In the genomic region with DNA sequence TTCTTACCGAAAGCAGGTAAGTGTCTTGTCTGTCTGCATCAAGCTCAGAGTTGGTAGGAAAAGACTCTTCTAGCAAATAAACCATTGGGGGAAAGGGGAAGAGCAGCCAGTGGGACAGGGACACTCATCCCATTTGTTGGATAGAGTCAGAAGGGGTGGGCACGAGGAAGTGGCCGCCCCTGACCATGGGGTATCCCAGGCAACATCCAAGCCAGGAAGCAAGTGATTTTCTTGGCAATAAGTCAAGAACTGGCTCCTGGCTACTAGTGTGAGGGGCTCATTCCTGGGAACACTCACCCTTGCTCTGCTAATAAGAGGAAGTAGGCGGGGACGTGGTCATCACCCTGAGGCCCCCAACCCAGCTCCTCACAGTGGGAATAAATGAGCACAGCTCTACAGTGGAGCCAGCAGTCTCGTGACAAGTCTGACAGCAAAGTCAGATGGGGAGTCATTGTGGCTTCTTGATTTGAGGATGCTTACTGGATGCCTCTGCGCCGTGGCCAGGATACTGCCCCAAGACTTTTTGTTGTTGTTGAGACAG, we compare ENCODE assay signal across 13 cellular contexts. TPM values are rescaled to one million over a fixed set of nuclear protein-coding genes. Genes with fewer than 3 reads are reported as not detected.
DNase-seq lines count a peak whose midpoint lies in the region; TF ChIP-seq lines count a peak whose summit lies in the region.
"Had no signal": no experiment of that assay in that cellular context is flagged by ENCODE, and none has a peak within 500 bp of the region (broad histone marks: within the 10 kb centered on the region; RNA-seq: fewer than 3 reads in every experiment).

No MANE protein-coding gene starts in this region.

- H3K36me3 Mint-ChIP-seq in Calu3 (ENCODE audit: insufficient read depth, unreplicated experiment) = peaks cover 13% of the 10 kb centered on the region
- H3K36me3 Mint-ChIP-seq in glutamatergic neuron (ENCODE audit: unreplicated experiment) = no peaks in the 10 kb centered on the region
- no peaks in the 10 kb centered on the region for H3K36me3 Mint-ChIP-seq in activated CD4-positive, alpha-beta memory T cell treated with anti-CD3 and anti-CD28 coated beads for 36 hours
- H3K36me3 Mint-ChIP-seq: activated naive CD8-positive, alpha-beta T cell treated with anti-CD3 and anti-CD28 coated beads, Interleukin-2, amount 10 ng/mL, durations not matched to agents 7 days and 5 days; IgD-negative memory B cell; memory B cell had no signal

- peak overlapping the region; percentile 6 to 55 for H3K27ac ChIP-seq in ovary

- TF ChIP-seq CTCF in Calu3 (IDR thresholded peaks at IDR 0.05; ENCODE audit: unreplicated experiment) (no peak), glutamatergic neuron (IDR thresholded peaks at IDR 0.05; ENCODE audit: partially characterized antibody, unreplicated experiment) (no peak), ovary (IDR thresholded peaks at IDR 0.05) (no peak)

- H3K36me3 ChIP-seq in ovary = no peaks in the 10 kb centered on the region

- TF ChIP-seq EP300 in ovary (IDR thresholded peaks at IDR 0.05) = no peak

- POLR2A ChIA-PET in activated CD4-positive, alpha-beta memory T cell treated with anti-CD3 and anti-CD28 coated beads for 36 hours (lab: Charles Lee) = interaction anchor here (0.9 kb wide), 1 partner anchor 415 kb away, joined by 5 read pairs; no protein-coding TSS in a partner anchor

- DNase-seq in Calu3 (no peak), SW480 (ENCODE audit: low spot score) (peak; percentile 22), glutamatergic neuron (no peak), ovary (peak in 1 of 5 donors; percentile 37), putamen (ENCODE audit: low spot score) (no peak), GF-D8 (lab: John Stamatoyannopoulos, UW) (no peak), NCI-H774 (lab: John Stamatoyannopoulos, UW) (no peak)
- no peak for DNase-seq in activated CD4-positive, alpha-beta memory T cell treated with anti-CD3 and anti-CD28 coated beads for 36 hours
- DNase-seq: activated naive CD8-positive, alpha-beta T cell treated with anti-CD3 and anti-CD28 coated beads, Interleukin-2, amount 10 ng/mL, durations not matched to agents 7 days and 5 days; Caco-2; stimulated activated naive CD8-positive, alpha-beta T cell treated with anti-CD3 and anti-CD28 coated beads, Interleukin-15, amount 100 ng/mL, for 72 hours had no signal

- H3K27ac Mint-ChIP-seq in Calu3 (ENCODE audit: unreplicated experiment) = no peak overlapping the region
- peak overlapping the region; percentile 46 for H3K27ac Mint-ChIP-seq in glutamatergic neuron (ENCODE audit: unreplicated experiment)
- no peak overlapping the region for H3K27ac Mint-ChIP-seq in activated CD4-positive, alpha-beta memory T cell treated with anti-CD3 and anti-CD28 coated beads for 36 hours
- H3K27ac Mint-ChIP-seq: activated naive CD8-positive, alpha-beta T cell treated with anti-CD3 and anti-CD28 coated beads, Interleukin-2, amount 10 ng/mL, durations not matched to agents 7 days and 5 days; memory B cell had no signal

- TF ChIP-seq POLR2A in ovary (IDR thresholded peaks at IDR 0.05) = no peak

- H3K9me3 Mint-ChIP-seq in Calu3 (ENCODE audit: low read depth, unreplicated experiment) (no peaks in the 10 kb centered on the region), glutamatergic neuron (ENCODE audit: unreplicated experiment) (peaks cover 19% of the 10 kb centered on the region)
- H3K9me3 Mint-ChIP-seq in activated CD4-positive, alpha-beta memory T cell treated with anti-CD3 and anti-CD28 coated beads for 36 hours = no peaks in the 10 kb centered on the region
- H3K9me3 Mint-ChIP-seq: activated naive CD8-positive, alpha-beta T cell treated with anti-CD3 and anti-CD28 coated beads, Interleukin-2, amount 10 ng/mL, durations not matched to agents 7 days and 5 days; IgD-negative memory B cell; memory B cell; stimulated activated naive CD8-positive, alpha-beta T cell treated with anti-CD3 and anti-CD28 coated beads, Interleukin-15, amount 100 ng/mL, for 72 hours had no signal

- CTCF ChIA-PET in Calu3 (lab: Charles Lee) = interaction anchor here (0.5 to 2.3 kb wide), 3 partner anchors 12 to 398 kb away, joined by 3 to 8 read pairs (median 5); no protein-coding TSS in a partner anchor
- CTCF ChIA-PET in activated CD4-positive, alpha-beta memory T cell treated with anti-CD3 and anti-CD28 coated beads for 36 hours (lab: Charles Lee) = no interaction called here

- no peaks in the 10 kb centered on the region for H3K27me3 ChIP-seq in ovary

- intact Hi-C loops in Calu3 (cut with micrococcal nuclease; ENCODE audit: unreplicated experiment) = no loop called here
- intact Hi-C loops in ovary (cut with DNase I) = loop anchor here in 1 of 4 donors (10.0 kb wide), 1 partner anchor 65 kb away; a partner anchor contains a TSS
- intact Hi-C loops in activated CD4-positive, alpha-beta memory T cell treated with anti-CD3 and anti-CD28 coated beads for 36 hours (cut with micrococcal nuclease) = no loop called here

- H3K4me1 Mint-ChIP-seq in Calu3 (ENCODE audit: low read depth, unreplicated experiment) = peaks cover 25% of the 10 kb centered on the region
- H3K4me1 Mint-ChIP-seq in glutamatergic neuron (ENCODE audit: low read depth, unreplicated experiment) = peaks cover 3% of the 10 kb centered on the region
- H3K4me1 Mint-ChIP-seq in activated CD4-positive, alpha-beta memory T cell treated with anti-CD3 and anti-CD28 coated beads for 36 hours (ENCODE audit: low read depth) = no peaks in the 10 kb centered on the region
- H3K4me1 Mint-ChIP-seq: activated naive CD8-positive, alpha-beta T cell treated with anti-CD3 and anti-CD28 coated beads, Interleukin-2, amount 10 ng/mL, durations not matched to agents 7 days and 5 days; IgD-negative memory B cell; stimulated activated naive CD8-positive, alpha-beta T cell treated with anti-CD3 and anti-CD28 coated beads, Interleukin-15, amount 100 ng/mL, for 72 hours had no signal

- H3K4me1 ChIP-seq in ovary (ENCODE audit: insufficient read depth) = peaks cover 8% of the 10 kb centered on the region
- H3K4me1 ChIP-seq: Caco-2 had no signal

- H3K4me3 Mint-ChIP-seq in Calu3 (ENCODE audit: low read depth, unreplicated experiment) (peak overlapping the region; percentile 67), glutamatergic neuron (ENCODE audit: unreplicated experiment) (no peak overlapping the region)
- no peak overlapping the region for H3K4me3 Mint-ChIP-seq in activated CD4-positive, alpha-beta memory T cell treated with anti-CD3 and anti-CD28 coated beads for 36 hours
- H3K4me3 Mint-ChIP-seq: activated naive CD8-positive, alpha-beta T cell treated with anti-CD3 and anti-CD28 coated beads, Interleukin-2, amount 10 ng/mL, durations not matched to agents 7 days and 5 days; memory B cell; stimulated activated naive CD8-positive, alpha-beta T cell treated with anti-CD3 and anti-CD28 coated beads, Interleukin-15, amount 100 ng/mL, for 72 hours had no signal

- H3K27me3 Mint-ChIP-seq in Calu3 (ENCODE audit: unreplicated experiment) (peaks cover 13% of the 10 kb centered on the region), glutamatergic neuron (ENCODE audit: unreplicated experiment) (peaks cover 19% of the 10 kb centered on the region)
- peaks cover 10% of the 10 kb centered on the region for H3K27me3 Mint-ChIP-seq in activated CD4-positive, alpha-beta memory T cell treated with anti-CD3 and anti-CD28 coated beads for 36 hours

- 22 to 30% (median 23%) methylated on average over 8 of the region's 8 CpGs for WGBS in ovary, 3 donors

- peak overlapping the region; percentile 1 for H3K4me3 ChIP-seq in ovary

- no peaks in the 10 kb centered on the region for H3K9me3 ChIP-seq in ovary
- H3K9me3 ChIP-seq: Caco-2 had no signal

- BruUV-seq in Calu3 (replicated peaks; lab: Mats Ljungman, UMichigan) = no TSS peak

RNA-seq across cellular contexts. Expression of a gene that starts 6.7 kb away (rescaled TPM):
- total RNA-seq in Calu3 (2022) (0.28 and 0.95 TPM in 2 replicates), glutamatergic neuron (ENCODE audit: unreplicated experiment) (6.4 TPM), ovary (1 to 10 TPM in 4 of 7 donors, under 1 TPM in 3; 0.41 to 2.8 (median 1.4) TPM)
- polyA plus RNA-seq in ovary = 1 to 10 TPM in 1 of 2 donors, under 1 TPM in 1; 0.75 to 1.3 TPM
- total RNA-seq in activated CD4-positive, alpha-beta memory T cell treated with anti-CD3 and anti-CD28 coated beads for 36 hours = not detected
- total RNA-seq: activated naive CD8-positive, alpha-beta T cell treated with anti-CD3 and anti-CD28 coated beads, Interleukin-2, amount 10 ng/mL, durations not matched to agents 7 days and 5 days; Caco-2 had no signal
- polyA plus RNA-seq: IgD-negative memory B cell had no signal

RNA-seq across cellular contexts. Expression of a gene that starts 58.5 kb away (rescaled TPM):
- total RNA-seq in Calu3 (2022) (105 and 116 TPM in 2 replicates), glutamatergic neuron (ENCODE audit: unreplicated experiment) (112 TPM), ovary (10 to 100 TPM; 69.0 to 95.4 (median 80.8) TPM)
- polyA plus RNA-seq in ovary = 100 to 1,000 TPM; 102 to 201 TPM
- total RNA-seq in activated CD4-positive, alpha-beta memory T cell treated with anti-CD3 and anti-CD28 coated beads for 36 hours = 10 to 100 TPM; 95.5 to 97.9 TPM
